17 cellular contexts compared by ENCODE assay signal in the genomic region with DNA sequence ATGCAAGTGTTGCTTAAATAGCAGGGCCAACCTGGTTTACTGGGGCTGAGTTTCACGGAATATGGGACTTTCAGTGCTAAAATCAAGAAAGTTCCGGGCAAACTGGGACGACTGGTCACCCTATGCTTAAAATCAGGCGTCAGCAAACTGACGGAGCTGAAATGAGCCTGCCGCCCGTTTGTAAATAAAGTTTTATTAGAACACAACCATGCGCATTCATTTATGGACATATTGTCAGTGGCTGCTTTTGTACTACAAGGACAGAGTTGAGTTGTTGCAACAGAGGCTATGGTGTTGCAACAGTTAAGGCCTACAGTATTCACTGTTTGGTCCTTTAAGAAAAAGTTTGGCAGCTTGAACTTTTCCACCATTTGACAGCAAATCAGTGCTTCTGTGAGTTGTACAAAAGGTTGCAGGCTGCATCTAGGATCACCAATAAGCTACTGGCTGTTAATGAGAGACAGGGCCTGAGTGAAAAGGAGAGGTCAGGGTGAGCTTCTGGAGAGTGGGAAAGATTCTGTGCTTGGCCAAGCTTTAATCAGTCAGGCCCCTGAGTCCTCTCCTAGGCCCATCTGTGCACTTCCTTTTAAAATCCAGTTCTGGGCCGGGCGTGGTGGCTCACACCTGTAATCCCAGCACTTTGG. TPM values are rescaled to one million over a fixed set of nuclear protein-coding genes. Genes with fewer than 3 reads are reported as not detected.
A peak's percentile ranks its signal among the peaks of the same experiment; 100 is the strongest.
DNase-seq lines count a peak whose midpoint lies in the region; ATAC-seq and TF ChIP-seq lines count a peak whose summit lies in the region.
"Had no signal": no experiment of that assay in that cellular context is flagged by ENCODE, and none has a peak within 500 bp of the region (broad histone marks: within the 10 kb centered on the region; RNA-seq: fewer than 3 reads in every experiment).

No MANE protein-coding gene starts in this region.

- no peaks in the 10 kb centered on the region for H4K20me1 ChIP-seq in neural progenitor cell (ENCODE audit: low read depth)

- H3K4me1 Mint-ChIP-seq in CD8-positive, alpha-beta T cell (ENCODE audit: low read depth) = peaks cover 76% of the 10 kb centered on the region
- H3K4me1 Mint-ChIP-seq in neural progenitor cell = peaks cover 25% of the 10 kb centered on the region

- H3F3A ChIP-seq in neural progenitor cell (ENCODE audit: low read depth) = no peaks in the 10 kb centered on the region

- POLR2A ChIA-PET in CD8-positive, alpha-beta T cell (lab: Charles Lee) = interaction anchor here (0.7 to 6.6 kb wide), 6 partner anchors 11 to 57 kb away, joined by 3 to 105 read pairs (median 5); partner anchors contain the start of genes ISCU, SART3 and SELPLG

- peaks cover 53% of the 10 kb centered on the region for H3K4me1 ChIP-seq in CD8-positive, alpha-beta T cell (ENCODE audit: insufficient read depth, low read length)
- peaks cover 8% of the 10 kb centered on the region for H3K4me1 ChIP-seq in neural progenitor cell

- H3K27ac ChIP-seq in CD8-positive, alpha-beta T cell (ENCODE audit: low read depth, low read length) = no peak overlapping the region
- H3K27ac ChIP-seq in neural progenitor cell = no peak overlapping the region
- H3K27ac ChIP-seq: dorsolateral prefrontal cortex, tibial artery had no signal

- no peaks in the 10 kb centered on the region for H3K27me3 ChIP-seq in CD8-positive, alpha-beta T cell (ENCODE audit: insufficient read depth, low read length)
- no peaks in the 10 kb centered on the region for H3K27me3 ChIP-seq in neural progenitor cell
- H3K27me3 ChIP-seq: dorsolateral prefrontal cortex, heart left ventricle, left lung, tibial artery had no signal

- no peak overlapping the region for H3K9ac ChIP-seq in neural progenitor cell

- peak overlapping the region; percentile 95 for H3K27ac Mint-ChIP-seq in CD8-positive, alpha-beta T cell
- no peak overlapping the region for H3K27ac Mint-ChIP-seq in neural progenitor cell

- peaks cover 4% of the 10 kb centered on the region for H3K9me3 Mint-ChIP-seq in CD8-positive, alpha-beta T cell
- H3K9me3 Mint-ChIP-seq in neural progenitor cell = no peaks in the 10 kb centered on the region

- no peak for TF ChIP-seq CTCF in CD8-positive, alpha-beta T cell (IDR thresholded peaks at IDR 0.05)
- TF ChIP-seq CTCF in cardiac fibroblast (IDR thresholded peaks at IDR 0.05; ENCODE audit: low read depth, low read length) (no peak), neural progenitor cell (IDR thresholded peaks at IDR 0.05) (no peak)

- H3K36me3 ChIP-seq in CD8-positive, alpha-beta T cell (ENCODE audit: insufficient read depth, low read length) = peaks cover 32% of the 10 kb centered on the region
- no peaks in the 10 kb centered on the region for H3K36me3 ChIP-seq in neural progenitor cell
- H3K36me3 ChIP-seq: tibial artery had no signal

- H3K27me3 Mint-ChIP-seq in CD8-positive, alpha-beta T cell (ENCODE audit: low read depth) = no peaks in the 10 kb centered on the region
- H3K27me3 Mint-ChIP-seq in neural progenitor cell (ENCODE audit: insufficient read depth, low read depth) = peaks cover 17% of the 10 kb centered on the region

- no peak for DNase-seq in CD8-positive, alpha-beta T cell
- DNase-seq in Kasumi-1 (lab: John Stamatoyannopoulos, UW) = peak; percentile 13 to 15
- DNase-seq in cardiac fibroblast (ENCODE audit: low read depth in 2 of 2) = peak; percentile 77 to 92
- no peak for DNase-seq in neural progenitor cell (ENCODE audit: low spot score)
- DNase-seq in dedifferentiated amniotic fluid mesenchymal stem cell (ENCODE audit: extremely low spot score) = no peak
- DNase-seq in stimulated activated CD4-positive, alpha-beta T cell treated with anti-CD3 and anti-CD28 coated beads, Interleukin-4, amount 100 ng/mL, for 1 hour = no peak
- DNase-seq: activated CD8-positive, alpha-beta memory T cell treated with anti-CD3 and anti-CD28 coated beads, Interleukin-2, amount 50 U/mL, for 4 hours; anterior cingulate cortex; DMS 273 treated with DMSO at 0.1 percent for 48 hours; dorsolateral prefrontal cortex; NCI-H1092 treated with DMSO at 0.1 percent for 48 hours; NCI-H446 treated with DMSO at 0.1 percent for 48 hours had no signal

- peaks cover 63% of the 10 kb centered on the region for H3K36me3 Mint-ChIP-seq in CD8-positive, alpha-beta T cell
- H3K36me3 Mint-ChIP-seq in neural progenitor cell = no peaks in the 10 kb centered on the region

- H3K9me3 ChIP-seq in CD8-positive, alpha-beta T cell (ENCODE audit: low read length) = no peaks in the 10 kb centered on the region
- H3K9me3 ChIP-seq in neural progenitor cell (ENCODE audit: low read depth) = no peaks in the 10 kb centered on the region
- H3K9me3 ChIP-seq: tibial artery had no signal

- H3K4me2 ChIP-seq in neural progenitor cell = no peak overlapping the region

- H3K4me3 Mint-ChIP-seq in CD8-positive, alpha-beta T cell = no peak overlapping the region
- H3K4me3 Mint-ChIP-seq in neural progenitor cell = no peak overlapping the region

- CTCF ChIA-PET in CD8-positive, alpha-beta T cell (lab: Charles Lee) = interaction anchor here (1.0 to 11.0 kb wide), 7 partner anchors 13 to 183 kb away, joined by 3 to 353 read pairs (median 9); partner anchors contain the start of genes ISCU, SART3 and SELPLG

- peak overlapping the region; percentile 34 for H2AFZ ChIP-seq in neural progenitor cell (replicated peaks)

- no peak for ATAC-seq in CD8-positive, alpha-beta T cell
- ATAC-seq in HG03571 (IDR thresholded peaks at IDR 0.05; ENCODE audit: unreplicated experiment) = no peak
- no peak for ATAC-seq in GM18867 (IDR thresholded peaks at IDR 0.05; ENCODE audit: unreplicated experiment)
- ATAC-seq: heart left ventricle, left lung had no signal

- H3K4me3 ChIP-seq in CD8-positive, alpha-beta T cell (ENCODE audit: low read depth, low read length) = no peak overlapping the region
- H3K4me3 ChIP-seq in cardiac fibroblast (replicated peaks in 1 of 2; ENCODE audit: low read depth in 2 of 2, low read length in 2 of 2) (no peak overlapping the region), neural progenitor cell (no peak overlapping the region)
- H3K4me3 ChIP-seq: dorsolateral prefrontal cortex, heart left ventricle, left lung, tibial artery had no signal

- intact Hi-C loops in CD8-positive, alpha-beta T cell (cut with DNase I, micrococcal nuclease) = loop anchor here in 1 of 2 experiments (10.0 kb wide), 1 partner anchor 936 kb away; the partner anchor contains the start of gene PWP1

- H3K79me2 ChIP-seq in neural progenitor cell (ENCODE audit: low read depth) = no peaks in the 10 kb centered on the region

RNA-seq across cellular contexts. Expression of gene SELPLG, which starts 13.3 kb away (rescaled TPM):
- 10 to 100 TPM; 30.4 to 32.3 TPM for total RNA-seq in CD8-positive, alpha-beta T cell
- total RNA-seq in neural progenitor cell (ENCODE audit: low replicate concordance) = not detected in 2 replicates

RNA-seq across cellular contexts. Expression of gene TMEM119, which starts 22.5 kb away (rescaled TPM):
- 1 to 10 TPM; 1.2 to 1.9 TPM for total RNA-seq in CD8-positive, alpha-beta T cell
- total RNA-seq in neural progenitor cell (ENCODE audit: low replicate concordance) = 0.97 and 2.0 TPM in 2 replicates

RNA-seq across cellular contexts. Expression of gene ISCU, which starts 58.0 kb away (rescaled TPM):
- total RNA-seq in CD8-positive, alpha-beta T cell = 100 to 1,000 TPM; 254 to 260 TPM
- total RNA-seq in neural progenitor cell (ENCODE audit: low replicate concordance) = 78.9 TPM in 2 replicates

RNA-seq across cellular contexts. Expression of gene SART3, which starts 59.4 kb away (rescaled TPM):
- total RNA-seq in CD8-positive, alpha-beta T cell = 100 to 1,000 TPM in 1 of 2 experiments, 10 to 100 TPM in 1; 95.3 to 109 TPM
- 79.0 and 116 TPM in 2 replicates for total RNA-seq in neural progenitor cell (ENCODE audit: low replicate concordance)

Comparison
In these comparisons a context has a peak if more than half of its experiments do, and no peak if none do; other contexts are left out.
1. DNase-seq: peak in Kasumi-1 (2 of 2) and cardiac fibroblast (2 of 2); none in CD8-positive, alpha-beta T cell (0 of 7), neural progenitor cell (single experiment), dedifferentiated amniotic fluid mesenchymal stem cell (single experiment) and stimulated activated CD4-positive, alpha-beta T cell treated with anti-CD3 and anti-CD28 coated beads, Interleukin-4, amount 100 ng/mL, for 1 hour (single experiment).
2. RNA of gene SELPLG, which starts 13.3 kb away (total RNA-seq): 30.4 to 32.3 TPM in CD8-positive, alpha-beta T cell; not detected in neural progenitor cell; every median in the first group is over 10 times any median in the second.